Comparison of ENCODE assay signal across 9 cellular contexts in the genomic region with DNA sequence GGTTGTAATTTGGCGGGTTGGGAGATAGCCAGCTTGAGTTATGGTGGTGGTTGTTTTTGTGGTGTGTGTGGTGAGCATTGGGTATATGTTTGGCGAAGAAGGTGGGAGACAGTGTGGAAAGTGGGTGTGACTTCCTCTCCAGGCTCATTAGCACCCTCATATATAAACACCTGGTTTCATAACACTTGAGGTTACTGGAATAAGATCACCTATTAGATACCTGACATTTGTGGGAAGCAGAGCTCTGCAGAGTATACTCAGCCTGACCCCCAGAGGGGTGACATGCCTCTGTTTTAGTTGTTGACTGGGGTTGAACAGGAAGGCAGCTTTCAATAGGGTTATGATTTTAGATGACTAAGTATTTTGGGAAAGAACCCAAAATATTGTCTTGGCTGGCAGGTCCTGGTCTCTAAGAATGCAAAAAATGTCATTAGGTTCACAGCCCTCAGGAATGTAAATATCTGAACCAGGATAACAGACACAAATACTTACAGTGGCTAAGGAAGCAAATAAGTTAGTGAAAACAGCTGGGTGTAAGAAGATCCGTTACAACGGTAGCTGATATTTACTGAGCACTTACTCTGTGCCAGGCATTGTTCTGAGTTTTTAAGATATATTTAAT. TPM values are rescaled to one million over a fixed set of nuclear protein-coding genes. Genes with fewer than 3 reads are reported as not detected.
A peak's percentile ranks its signal among the peaks of the same experiment; 100 is the strongest.
DNase-seq lines count a peak whose midpoint lies in the region; ATAC-seq and TF ChIP-seq lines count a peak whose summit lies in the region.
"Had no signal": no experiment of that assay in that cellular context is flagged by ENCODE, and none has a peak within 500 bp of the region (broad histone marks: within the 10 kb centered on the region; RNA-seq: fewer than 3 reads in every experiment).

No MANE protein-coding gene starts in this region.

- no peak for ATAC-seq in HG03135 (IDR thresholded peaks at IDR 0.05; ENCODE audit: unreplicated experiment)

- no peaks in the 10 kb centered on the region for H3K9me3 Mint-ChIP-seq in glutamatergic neuron (ENCODE audit: unreplicated experiment)

- peaks cover 2% of the 10 kb centered on the region for H3K27me3 Mint-ChIP-seq in glutamatergic neuron (ENCODE audit: unreplicated experiment)

- H3K4me3 ChIP-seq in A673 (ENCODE audit: low read depth, low read length, poor library complexity, severe bottlenecking): no peak overlapping the region
- H3K4me3 ChIP-seq in choroid plexus epithelial cell (ENCODE audit: low read depth, low read length): no peak overlapping the region

- CTCF ChIA-PET in A673 (lab: Charles Lee): no interaction called here

- no peaks in the 10 kb centered on the region for H3K4me1 ChIP-seq in A673 (ENCODE audit: insufficient read depth, low read length, poor library complexity, severe bottlenecking)

- POLR2A ChIA-PET in A673 (lab: Charles Lee; ENCODE audit: low non-redundant PET): no interaction called here

- H3K36me3 ChIP-seq in A673 (ENCODE audit: insufficient read depth, low read length, poor library complexity, severe bottlenecking): no peaks in the 10 kb centered on the region

- H3K27ac ChIP-seq in A673 (ENCODE audit: low read depth, low read length, poor library complexity, severe bottlenecking): no peak overlapping the region

- no peaks in the 10 kb centered on the region for H3K9me3 ChIP-seq in A673 (ENCODE audit: low read depth, low read length, poor library complexity, severe bottlenecking)

- no TSS peak for BruUV-seq in A673 (replicated peaks; lab: Mats Ljungman, UMichigan)

- no peak overlapping the region for H3K27ac Mint-ChIP-seq in glutamatergic neuron (ENCODE audit: unreplicated experiment)

- H3K27me3 ChIP-seq in A673 (replicated peaks; ENCODE audit: insufficient read depth, low read depth, low read length, poor library complexity): no peaks in the 10 kb centered on the region

- peaks cover 10% of the 10 kb centered on the region for H3K36me3 Mint-ChIP-seq in glutamatergic neuron (ENCODE audit: unreplicated experiment)

- intact Hi-C loops in A673 (cut with micrococcal nuclease; ENCODE audit: unreplicated experiment): no loop called here

- H3K4me1 Mint-ChIP-seq in glutamatergic neuron (ENCODE audit: low read depth, unreplicated experiment): no peaks in the 10 kb centered on the region

- DNase-seq in A673 (ENCODE audit: low spot score) (peak; percentile 17), LHCN-M2 (ENCODE audit: low read depth) (peak; percentile 95), choroid plexus epithelial cell (ENCODE audit: low read depth) (peak; percentile 95), lung microvascular endothelial cell (ENCODE audit: low read depth in 2 of 2) (peak; percentile 67 to 93), glutamatergic neuron (no peak), NCI-H2107 (lab: John Stamatoyannopoulos, UW) (no peak), NCI-H187 (lab: John Stamatoyannopoulos, UW) (no peak)
- DNase-seq: GOT3 had no signal

- H3K4me3 Mint-ChIP-seq in glutamatergic neuron (ENCODE audit: unreplicated experiment): no peak overlapping the region

- TF ChIP-seq CTCF in A673 (conservative IDR thresholded peaks at IDR 0.05; ENCODE audit: low read depth, low read length) (no peak), choroid plexus epithelial cell (conservative IDR thresholded peaks at IDR 0.05; ENCODE audit: low read depth, low read length) (no peak), glutamatergic neuron (IDR thresholded peaks at IDR 0.05; ENCODE audit: partially characterized antibody, unreplicated experiment) (no peak)

RNA-seq across cellular contexts. Expression of gene EFCAB13, which starts 18.3 kb away (rescaled TPM):
- 0.66 TPM in 1 of 2 replicates, not detected in the other for total RNA-seq in A673 (2021)
- total RNA-seq in LHCN-M2 (2014; rRNA removed): 2.9 and 4.3 TPM in 2 replicates
- 0.94 TPM for polyA plus RNA-seq in LHCN-M2 (2012)
- total RNA-seq in lung microvascular endothelial cell: 2.4 and 6.2 TPM in 2 replicates
- total RNA-seq in glutamatergic neuron (ENCODE audit: unreplicated experiment): 3.3 TPM

RNA-seq across cellular contexts. Expression of gene ITGB3, which starts 51.8 kb away (rescaled TPM):
- total RNA-seq in A673 (2021): not detected in 2 replicates
- total RNA-seq in LHCN-M2 (2014; rRNA removed): 3.8 and 4.5 TPM in 2 replicates
- polyA plus RNA-seq in LHCN-M2 (2012): 2.8 TPM
- total RNA-seq in lung microvascular endothelial cell: 65.7 and 126 TPM in 2 replicates
- not detected for total RNA-seq in glutamatergic neuron (ENCODE audit: unreplicated experiment)

Comparison
In these comparisons a context has a peak if more than half of its experiments do, and no peak if none do; other contexts are left out.
1. DNase-seq: peak in A673 (single experiment), LHCN-M2 (single experiment), choroid plexus epithelial cell (single experiment) and lung microvascular endothelial cell (2 of 2); none in glutamatergic neuron (single experiment), NCI-H2107 (single experiment) and NCI-H187 (0 of 2).
2. RNA of gene ITGB3, which starts 51.8 kb away (total RNA-seq): 65.7 to 126 TPM in lung microvascular endothelial cell; 3.8 to 4.5 TPM in LHCN-M2, not detected in A673 and not detected in glutamatergic neuron (single experiment); every median in the first group is over 10 times any median in the second.